In the genomic region with DNA sequence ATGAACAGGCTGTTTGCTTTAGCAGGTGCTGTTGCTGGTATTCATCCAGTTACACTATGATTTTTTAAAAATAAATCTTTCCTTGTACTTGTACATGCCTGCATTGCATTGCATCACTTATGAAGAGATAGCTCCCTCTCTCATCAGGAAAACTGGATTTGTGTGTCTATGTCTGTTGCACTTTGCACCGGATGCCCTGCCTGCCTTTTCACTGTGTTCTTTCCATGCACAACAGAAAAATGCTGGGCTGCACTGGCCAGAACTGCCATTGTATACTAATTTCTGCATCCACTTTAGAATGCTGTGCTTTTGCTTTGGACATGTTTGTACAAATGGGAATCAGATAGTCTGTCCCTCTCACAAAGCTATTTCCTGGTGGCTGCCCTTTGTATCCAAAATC, we compare ENCODE assay signal across 16 cellular contexts.
"Had no signal": no experiment of that assay in that cellular context is flagged by ENCODE, and none has a peak within 500 bp of the region (broad histone marks: within the 10 kb centered on the region; RNA-seq: fewer than 3 reads in every experiment).

No MANE protein-coding gene starts in this region.

- H3K9ac ChIP-seq: neural progenitor cell, parathyroid adenoma had no signal

- H3K9me3 ChIP-seq: left ventricle myocardium inferior, sigmoid colon, suprapubic skin, transverse colon, upper lobe of right lung, uterus had no signal

- DNase-seq: cerebellar nuclear complex; dorsolateral prefrontal cortex; effector CD4-positive, alpha-beta T cell; left ventricle myocardium inferior; naive B cell; sigmoid colon; stimulated activated naive CD4-positive, alpha-beta T cell; stimulated activated naive CD8-positive, alpha-beta T cell treated with anti-CD3 and anti-CD28 coated beads, Interleukin-15, amount 100 ng/mL, for 72 hours; transverse colon; upper lobe of right lung; uterus had no signal

- H3K27ac ChIP-seq: dorsolateral prefrontal cortex, left ventricle myocardium inferior, neural progenitor cell, parathyroid adenoma, sigmoid colon, suprapubic skin, transverse colon, upper lobe of right lung, uterus had no signal

- H3K27me3 ChIP-seq: neural progenitor cell, sigmoid colon, suprapubic skin, transverse colon, upper lobe of right lung had no signal

- H3K79me2 ChIP-seq: parathyroid adenoma had no signal

- H3K36me3 ChIP-seq: left ventricle myocardium inferior, neural progenitor cell, sigmoid colon, suprapubic skin, transverse colon, upper lobe of right lung, uterus had no signal

- ATAC-seq: natural killer cell treated with Interleukin-12 subunit alpha and Interleukin-12 subunit beta and Interleukin-15 and Interleukin-18, amount 100 ng/mL, for 72 hours; stimulated activated naive CD8-positive, alpha-beta T cell treated with anti-CD3 and anti-CD28 coated beads, Interleukin-15, amount 100 ng/mL, for 72 hours; upper lobe of right lung had no signal

- H2AFZ ChIP-seq: neural progenitor cell, parathyroid adenoma had no signal

- H3K4me2 ChIP-seq: neural progenitor cell had no signal

- H3K4me1 ChIP-seq: left ventricle myocardium inferior, neural progenitor cell, parathyroid adenoma, suprapubic skin, upper lobe of right lung, uterus had no signal

- H3K4me3 ChIP-seq: dorsolateral prefrontal cortex, left ventricle myocardium inferior, lung, neural progenitor cell, sigmoid colon, suprapubic skin, transverse colon, upper lobe of right lung, uterus had no signal
